Comparison of ENCODE assay signal across 9 cellular contexts in the genomic region with DNA sequence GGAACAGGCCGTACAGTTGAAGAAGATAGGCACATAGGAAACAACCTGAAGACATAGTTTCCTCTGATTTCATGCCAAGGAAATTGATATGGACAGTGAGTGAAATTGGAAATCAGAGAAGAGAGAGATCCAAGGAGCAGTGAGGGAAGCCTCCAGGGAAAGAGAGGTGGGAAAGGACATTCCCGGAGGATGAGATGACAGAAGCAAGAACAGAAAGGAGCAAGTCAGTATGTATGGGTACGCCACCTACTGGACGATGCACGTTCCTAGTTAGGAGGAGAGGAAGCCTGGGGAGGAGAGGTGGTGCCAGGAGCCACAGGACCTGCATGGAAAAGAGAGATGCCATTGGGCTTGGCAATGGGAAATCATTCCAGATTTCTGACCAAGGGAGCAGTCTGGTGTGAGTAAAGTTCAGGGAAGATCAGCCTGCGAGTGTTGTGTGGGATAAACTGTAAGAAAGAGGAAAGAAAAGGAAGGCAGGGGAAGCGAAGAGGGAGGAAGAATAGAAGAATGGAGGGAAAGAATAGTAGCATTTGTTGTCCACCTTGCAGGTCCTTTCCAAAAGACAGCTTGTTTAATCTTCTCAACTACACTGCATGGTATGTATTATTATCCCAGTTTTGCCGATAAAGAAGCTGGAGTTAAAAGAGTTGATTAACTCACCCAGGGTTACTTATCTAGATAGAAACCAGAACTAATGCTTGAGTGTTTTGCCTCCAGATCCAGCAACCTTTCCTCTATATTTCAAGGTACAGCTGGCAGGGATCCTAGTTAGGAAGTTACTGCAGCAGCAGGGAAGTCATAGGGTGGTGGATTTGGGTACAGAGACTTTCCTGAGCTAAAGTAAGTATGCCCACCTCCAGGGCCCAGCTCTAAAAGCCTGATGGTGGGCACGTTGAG. TPM values are rescaled to one million over a fixed set of nuclear protein-coding genes. Genes with fewer than 3 reads are reported as not detected.
DNase-seq lines count a peak whose midpoint lies in the region; ATAC-seq, FAIRE-seq and TF ChIP-seq lines count a peak whose summit lies in the region.
"Had no signal": no experiment of that assay in that cellular context is flagged by ENCODE, and none has a peak within 500 bp of the region (broad histone marks: within the 10 kb centered on the region; RNA-seq: fewer than 3 reads in every experiment).

No MANE protein-coding gene starts in this region.

- TF ChIP-seq CTCF in C4-2B (conservative IDR thresholded peaks at IDR 0.05) (peak; percentile 91), GM20000 (IDR thresholded peaks at IDR 0.05; ENCODE audit: extremely low read depth, missing control alignments) (peak; percentile 78), pancreas (IDR thresholded peaks at IDR 0.05) (peak; percentile 47 to 63 (median 52))

- H3K9me3 ChIP-seq in pancreas = no peaks in the 10 kb centered on the region

- no peak for FAIRE-seq in pancreas (lab: Jason Lieb, UNC)

- H3K36me3 ChIP-seq in pancreas = no peaks in the 10 kb centered on the region

- DNase-seq in GM20000 (ENCODE audit: low spot score) (peak; percentile 61), NCI-H446 (lab: John Stamatoyannopoulos, UW) (peak; percentile 59 to 67), activated T-cell treated with anti-CD3 and anti-CD28 coated beads for 1 hour (ENCODE audit: low read depth) (peak; percentile 16), fibroblast of the conjunctiva (ENCODE audit: low read depth) (peak; percentile 38), pancreas (peak in 4 of 6 donors; percentile 48 to 61 (median 56)), mesenteric fat pad (ENCODE audit: low spot score) (no peak), GM19238 (ENCODE audit: insufficient read length, low spot score) (no peak)

- no peaks in the 10 kb centered on the region for H3K27me3 ChIP-seq in pancreas

- peak; percentile 57 to 74 (median 70) for ATAC-seq in pancreas

- 30 to 36% methylated on average over 9 of the region's 9 CpGs for WGBS in pancreas, 2 donors

- H3K4me3 ChIP-seq in pancreas = no peak overlapping the region

- intact Hi-C loops in pancreas (cut with DNase I) = no loop called here

- H3K27ac ChIP-seq in C4-2B = peak overlapping the region; percentile 84
- peak overlapping the region in 1 of 4 donors; percentile 4 for H3K27ac ChIP-seq in pancreas

- peaks cover 0 to 21% (median 13%) of the 10 kb centered on the region in 3 donors for H3K4me1 ChIP-seq in pancreas

RNA-seq across cellular contexts. Expression of gene C1orf116, which starts 27.4 kb away (rescaled TPM):
- total RNA-seq in pancreas (10 to 100 TPM in 4 of 6 donors, 1 to 10 TPM in 2; 7.8 to 26.9 (median 10.1) TPM), mesenteric fat pad (0.10 TPM)
- polyA plus RNA-seq in pancreas = 10 to 100 TPM in 1 of 2 donors, 1 to 10 TPM in 1; 9.4 to 11.7 TPM
- total RNA-seq: skeletal muscle tissue had no signal

RNA-seq across cellular contexts. Expression of gene FCAMR, which starts 34.9 kb away (rescaled TPM):
- total RNA-seq in pancreas (not detected), mesenteric fat pad (not detected)
- not detected for polyA plus RNA-seq in pancreas
- total RNA-seq: skeletal muscle tissue had no signal

RNA-seq across cellular contexts. Expression of gene YOD1, which starts 45.8 kb away (rescaled TPM):
- total RNA-seq in pancreas (1 to 10 TPM; 1.8 to 4.0 (median 2.3) TPM), mesenteric fat pad (5.4 TPM)
- 1 to 10 TPM; 1.1 to 2.4 TPM for polyA plus RNA-seq in pancreas

RNA-seq across cellular contexts. Expression of gene PFKFB2, which starts 47.9 kb away (rescaled TPM):
- 10 to 100 TPM in 3 of 6 donors, 1 to 10 TPM in 3; 4.4 to 19.6 (median 9.9) TPM for total RNA-seq in pancreas
- 10 to 100 TPM in 1 of 2 donors, 1 to 10 TPM in 1; 8.0 to 28.5 TPM for polyA plus RNA-seq in pancreas
- 11.1 TPM for total RNA-seq in mesenteric fat pad

RNA-seq across cellular contexts. Expression of gene PIGR, which starts 58.9 kb away (rescaled TPM):
- total RNA-seq in pancreas (10 to 100 TPM; 19.3 to 83.4 (median 44.0) TPM), mesenteric fat pad (6.9 TPM)
- polyA plus RNA-seq in pancreas = 1 to 10 TPM; 7.1 to 8.4 TPM

Comparison
In these comparisons a context has a peak if more than half of its experiments do, and no peak if none do; other contexts are left out.
1. DNase-seq: peak in GM20000 (single experiment), NCI-H446 (2 of 2), activated T-cell treated with anti-CD3 and anti-CD28 coated beads for 1 hour (single experiment), fibroblast of the conjunctiva (single experiment) and pancreas (4 of 6); none in mesenteric fat pad (single experiment) and GM19238 (single experiment).
2. Peak in every context shown above with its lines, with median percentiles within 50 percentile points of each other: CTCF ChIP-seq.